ENCODE assay signal across 11 cellular contexts in the genomic region with DNA sequence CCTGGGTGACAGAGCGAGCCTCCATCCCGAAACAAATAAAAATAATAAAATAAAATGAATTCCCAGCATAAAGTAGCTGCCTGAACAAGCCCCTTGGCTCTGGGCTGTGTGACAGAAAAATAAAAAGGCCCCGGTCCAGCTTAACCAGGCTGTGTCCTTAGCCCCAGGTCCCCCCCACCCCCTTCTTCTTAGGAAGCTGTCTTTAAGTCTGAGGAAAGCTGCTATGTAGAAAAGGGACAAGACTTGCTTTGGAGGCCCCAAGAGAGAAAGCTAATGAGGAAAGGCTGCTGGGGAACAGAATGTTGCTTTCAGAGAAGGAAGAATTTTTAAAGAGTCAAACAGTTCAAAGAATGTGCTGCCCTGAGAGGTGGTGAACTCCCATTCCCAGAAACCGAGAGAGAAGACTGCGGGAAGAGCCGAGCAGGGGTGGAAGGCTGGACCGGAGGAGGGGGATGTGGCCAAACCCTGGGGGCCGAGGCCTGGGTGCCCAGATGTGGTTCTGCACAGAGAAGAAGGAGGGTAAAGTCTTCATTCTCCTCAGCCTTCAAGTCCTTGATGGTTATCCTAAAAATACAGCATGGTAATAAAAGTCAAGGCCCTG.
A peak's percentile ranks its signal among the peaks of the same experiment; 100 is the strongest.
DNase-seq lines count a peak whose midpoint lies in the region; ATAC-seq and TF ChIP-seq lines count a peak whose summit lies in the region.
"Had no signal": no experiment of that assay in that cellular context is flagged by ENCODE, and none has a peak within 500 bp of the region (broad histone marks: within the 10 kb centered on the region; RNA-seq: fewer than 3 reads in every experiment).

No MANE protein-coding gene starts in this region.

- peak overlapping the region; percentile 63 for H3K27ac ChIP-seq in fibroblast of lung (ENCODE audit: insufficient read depth, low read length)
- H3K27ac ChIP-seq in thoracic aorta = peak overlapping the region; percentile 56 to 63
- H3K27ac ChIP-seq: cardiac muscle cell had no signal

- ATAC-seq in thoracic aorta (ENCODE audit: insufficient number of reproducible peaks, low FRiP score, low read depth) = no peak

- intact Hi-C loops in activated T-helper 1 cell treated with anti-CD3 and anti-CD28 coated beads, Interleukin-12 subunit alpha, Interleukin-12 subunit beta, Interleukin-2, Interleukin-4 antibody, amounts not matched to agents 30 ng/mL and 10 ng/mL and 1 ng/mL, durations not matched to agents 14 hours and 24 hours and 36 hours (cut with micrococcal nuclease) = no loop called here

- H3K4me3 ChIP-seq in fibroblast of lung (replicated peaks in 1 of 4; ENCODE audit: control extremely low read depth in 1 of 4, insufficient read depth in 1 of 4, low read depth in 3 of 4, low read length in 4 of 4) (no peak overlapping the region), thoracic aorta (no peak overlapping the region)
- H3K4me3 ChIP-seq: cardiac muscle cell had no signal

- TF ChIP-seq CTCF in fibroblast of lung (conservative IDR thresholded peaks at IDR 0.05 in 1 of 2, IDR thresholded peaks at IDR 0.05 in 1 of 2; ENCODE audit: low read depth in 1 of 2, low read length in 2 of 2) (no peak), nephron (IDR thresholded peaks at IDR 0.05; ENCODE audit: unreplicated experiment in 3 of 3) (no peak), thoracic aorta (IDR thresholded peaks at IDR 0.05) (no peak)

- no peaks in the 10 kb centered on the region for H3K9me3 ChIP-seq in fibroblast of lung (ENCODE audit: control insufficient read depth, insufficient read depth, low read depth, low read length)
- H3K9me3 ChIP-seq in thoracic aorta = no peaks in the 10 kb centered on the region

- H3K27ac Mint-ChIP-seq in activated T-helper 1 cell treated with anti-CD3 and anti-CD28 coated beads, Interleukin-12 subunit alpha, Interleukin-12 subunit beta, Interleukin-2, Interleukin-4 antibody, amounts not matched to agents 30 ng/mL and 10 ng/mL and 1 ng/mL, durations not matched to agents 14 hours and 24 hours and 36 hours = peak overlapping the region; percentile 58
- peak overlapping the region; percentile 37 to 80 (median 67) for H3K27ac Mint-ChIP-seq in nephron
- H3K27ac Mint-ChIP-seq: natural killer cell treated with Interleukin-12 subunit alpha and Interleukin-12 subunit beta and Interleukin-15 and Interleukin-18, amount 100 ng/mL, for 72 hours had no signal

- H3K27me3 ChIP-seq in fibroblast of lung (ENCODE audit: control insufficient read depth, insufficient read depth, low read length) = no peaks in the 10 kb centered on the region
- H3K27me3 ChIP-seq in thoracic aorta (replicated peaks; ENCODE audit: insufficient read depth) = no peaks in the 10 kb centered on the region
- H3K27me3 ChIP-seq: cardiac muscle cell had no signal

- H3K4me1 ChIP-seq in fibroblast of lung (ENCODE audit: control insufficient read depth, extremely low read depth, insufficient read depth, low read length) = peaks cover 21% of the 10 kb centered on the region
- peaks cover 14 to 27% of the 10 kb centered on the region in 2 donors for H3K4me1 ChIP-seq in thoracic aorta (ENCODE audit: control insufficient read depth in 1 of 2, low read depth in 2 of 2)

- no peak overlapping the region for H3K9ac ChIP-seq in fibroblast of lung (ENCODE audit: insufficient read depth, low read length)

- no peak overlapping the region for H3K4me2 ChIP-seq in fibroblast of lung (ENCODE audit: extremely low read depth, insufficient read depth, low read length)

- H3K36me3 Mint-ChIP-seq in activated T-helper 1 cell treated with anti-CD3 and anti-CD28 coated beads, Interleukin-12 subunit alpha, Interleukin-12 subunit beta, Interleukin-2, Interleukin-4 antibody, amounts not matched to agents 30 ng/mL and 10 ng/mL and 1 ng/mL, durations not matched to agents 14 hours and 24 hours and 36 hours (ENCODE audit: low read depth) = peaks cover 2% of the 10 kb centered on the region
- peaks cover 4% of the 10 kb centered on the region for H3K36me3 Mint-ChIP-seq in nephron (ENCODE audit: low read depth)
- H3K36me3 Mint-ChIP-seq: natural killer cell treated with Interleukin-12 subunit alpha and Interleukin-12 subunit beta and Interleukin-15 and Interleukin-18, amount 100 ng/mL, for 72 hours had no signal

- H2AFZ ChIP-seq in fibroblast of lung (ENCODE audit: low read length) = no peak overlapping the region

- no peak overlapping the region for H3K4me3 Mint-ChIP-seq in activated T-helper 1 cell treated with anti-CD3 and anti-CD28 coated beads, Interleukin-12 subunit alpha, Interleukin-12 subunit beta, Interleukin-2, Interleukin-4 antibody, amounts not matched to agents 30 ng/mL and 10 ng/mL and 1 ng/mL, durations not matched to agents 14 hours and 24 hours and 36 hours
- H3K4me3 Mint-ChIP-seq in nephron = no peak overlapping the region
- H3K4me3 Mint-ChIP-seq: natural killer cell treated with Interleukin-12 subunit alpha and Interleukin-12 subunit beta and Interleukin-15 and Interleukin-18, amount 100 ng/mL, for 72 hours had no signal

- H3K27me3 Mint-ChIP-seq in activated T-helper 1 cell treated with anti-CD3 and anti-CD28 coated beads, Interleukin-12 subunit alpha, Interleukin-12 subunit beta, Interleukin-2, Interleukin-4 antibody, amounts not matched to agents 30 ng/mL and 10 ng/mL and 1 ng/mL, durations not matched to agents 14 hours and 24 hours and 36 hours (ENCODE audit: insufficient read depth) = no peaks in the 10 kb centered on the region
- H3K27me3 Mint-ChIP-seq in nephron (ENCODE audit: low read depth) = no peaks in the 10 kb centered on the region
- H3K27me3 Mint-ChIP-seq: natural killer cell treated with Interleukin-12 subunit alpha and Interleukin-12 subunit beta and Interleukin-15 and Interleukin-18, amount 100 ng/mL, for 72 hours had no signal

- no peaks in the 10 kb centered on the region for H4K20me1 ChIP-seq in fibroblast of lung (ENCODE audit: control insufficient read depth, extremely low read depth, insufficient read depth, low read length)

- no peak for DNase-seq in activated T-helper 1 cell treated with anti-CD3 and anti-CD28 coated beads, Interleukin-12 subunit alpha, Interleukin-12 subunit beta, Interleukin-2, Interleukin-4 antibody, amounts not matched to agents 30 ng/mL and 10 ng/mL and 1 ng/mL, durations not matched to agents 14 hours and 24 hours and 36 hours (ENCODE audit: low spot score)
- DNase-seq in fibroblast of lung (ENCODE audit: low read depth in 2 of 2) (no peak), thoracic aorta (ENCODE audit: low spot score) (no peak), AG08396 (ENCODE audit: low spot score) (no peak), DMS 273 treated with DMSO at 0.1 percent for 48 hours (lab: John Stamatoyannopoulos, UW) (no peak), GM19238 (ENCODE audit: insufficient read length, low spot score) (no peak), NCI-H446 treated with DMSO at 0.1 percent for 48 hours (lab: John Stamatoyannopoulos, UW) (no peak)
- DNase-seq: activated effector memory CD4-positive, alpha-beta T cell treated with anti-CD3 and anti-CD28 coated beads, Interleukin-2, amount 50 U/mL, for 16 hours had no signal

- H3K9me3 Mint-ChIP-seq in activated T-helper 1 cell treated with anti-CD3 and anti-CD28 coated beads, Interleukin-12 subunit alpha, Interleukin-12 subunit beta, Interleukin-2, Interleukin-4 antibody, amounts not matched to agents 30 ng/mL and 10 ng/mL and 1 ng/mL, durations not matched to agents 14 hours and 24 hours and 36 hours = peaks cover 4% of the 10 kb centered on the region
- H3K9me3 Mint-ChIP-seq in nephron = no peaks in the 10 kb centered on the region
- H3K9me3 Mint-ChIP-seq: natural killer cell treated with Interleukin-12 subunit alpha and Interleukin-12 subunit beta and Interleukin-15 and Interleukin-18, amount 100 ng/mL, for 72 hours had no signal

- H3K36me3 ChIP-seq in fibroblast of lung (ENCODE audit: control insufficient read depth, insufficient read depth, low read length) (no peaks in the 10 kb centered on the region), thoracic aorta (no peaks in the 10 kb centered on the region)
- H3K36me3 ChIP-seq: cardiac muscle cell had no signal

- no peaks in the 10 kb centered on the region for H3K4me1 Mint-ChIP-seq in activated T-helper 1 cell treated with anti-CD3 and anti-CD28 coated beads, Interleukin-12 subunit alpha, Interleukin-12 subunit beta, Interleukin-2, Interleukin-4 antibody, amounts not matched to agents 30 ng/mL and 10 ng/mL and 1 ng/mL, durations not matched to agents 14 hours and 24 hours and 36 hours (ENCODE audit: low read depth)
- peaks cover 24% of the 10 kb centered on the region for H3K4me1 Mint-ChIP-seq in nephron

- H3K79me2 ChIP-seq in fibroblast of lung (ENCODE audit: control insufficient read depth, insufficient read depth, low read length) = no peaks in the 10 kb centered on the region
